ENCODE assay signal across 12 cellular contexts in genomic region chr6:35494161-35494563, GRCh38. TPM values are rescaled to one million over a fixed set of nuclear protein-coding genes. Genes with fewer than 3 reads are reported as not detected.
DNase-seq lines count a peak whose midpoint lies in the region; ATAC-seq, FAIRE-seq and TF ChIP-seq lines count a peak whose summit lies in the region.
"Had no signal": no experiment of that assay in that cellular context is flagged by ENCODE, and none has a peak within 500 bp of the region (broad histone marks: within the 10 kb centered on the region; RNA-seq: fewer than 3 reads in every experiment).

No MANE protein-coding gene starts in this region.

- TF ChIP-seq POLR2A in H54 (IDR thresholded peaks at IDR 0.05; ENCODE audit: low read depth, low read length) = no peak

- peak overlapping the region; percentile 24 for H3K9ac ChIP-seq in mesenchymal stem cell (ENCODE audit: low read length)
- no peak overlapping the region for H3K9ac ChIP-seq in Karpas-422 (ENCODE audit: low read length)

- H4K8ac ChIP-seq in mesenchymal stem cell (ENCODE audit: low read length) = no peak overlapping the region

- no peaks in the 10 kb centered on the region for H3K79me2 ChIP-seq in Karpas-422 (ENCODE audit: low read length)

- no peak overlapping the region for H3K23ac ChIP-seq in mesenchymal stem cell (ENCODE audit: low read length in 2 of 2)

- H3K36me3 ChIP-seq in mesenchymal stem cell (ENCODE audit: control insufficient read depth in 1 of 2, insufficient read depth in 2 of 2, low read depth in 1 of 2, low read length in 2 of 2) (peaks cover 0 to 12% of the 10 kb centered on the region in 2 experiments), urinary bladder (ENCODE audit: insufficient read depth) (no peaks in the 10 kb centered on the region), Karpas-422 (ENCODE audit: insufficient read depth, low read length) (no peaks in the 10 kb centered on the region)

- WGBS in mesenchymal stem cell = 14% methylated on average over 3 of the region's 4 CpGs
- 8% methylated on average over 4 of the region's 4 CpGs for WGBS in urinary bladder

- H3K27me3 ChIP-seq in mesenchymal stem cell (ENCODE audit: control insufficient read depth in 1 of 2, insufficient read depth in 1 of 2, low read length in 2 of 2) = no peaks in the 10 kb centered on the region
- no peaks in the 10 kb centered on the region for H3K27me3 ChIP-seq in Karpas-422 (ENCODE audit: low read length)

- FAIRE-seq in H54 (lab: Jason Lieb, UNC) = no peak
- FAIRE-seq: endometrium had no signal

- no peaks in the 10 kb centered on the region for H3K9me2 ChIP-seq in Karpas-422 (replicated peaks; ENCODE audit: insufficient read depth, low read length)

- in situ Hi-C loops in astrocyte of the cerebellum (cut with HindIII; ENCODE audit: low sequenced_read_pairs) = no loop called here

- H3K4me2 ChIP-seq in mesenchymal stem cell (ENCODE audit: low read length, poor library complexity, severe bottlenecking) (peak overlapping the region; percentile 52), Karpas-422 (ENCODE audit: low read depth, low read length, poor library complexity, severe bottlenecking) (no peak overlapping the region)

- H3K4me3 ChIP-seq in astrocyte of the cerebellum (ENCODE audit: low read depth, low read length) = peak overlapping the region; percentile 0
- peak overlapping the region in 1 of 2 experiments; percentile 40 for H3K4me3 ChIP-seq in mesenchymal stem cell (ENCODE audit: insufficient read depth in 1 of 2, low read depth in 1 of 2, low read length in 2 of 2)
- H3K4me3 ChIP-seq in urinary bladder (ENCODE audit: low read depth, low read length) = no peak overlapping the region
- H3K4me3 ChIP-seq in Karpas-422 (ENCODE audit: low read length) = no peak overlapping the region

- intact Hi-C loops in left ventricle myocardium superior (cut with micrococcal nuclease) = no loop called here
- intact Hi-C loops in Right ventricle myocardium inferior (cut with DNase I) = no loop called here

- peak; percentile 51 for DNase-seq in left ventricle myocardium superior
- DNase-seq in Right ventricle myocardium inferior (ENCODE audit: missing footprints) = no peak
- no peak for DNase-seq in astrocyte of the cerebellum (ENCODE audit: low read depth)
- DNase-seq in mesenchymal stem cell = peak; percentile 52
- no peak for DNase-seq in Karpas-422
- no peak for DNase-seq in H54 (ENCODE audit: insufficient read length, low spot score)
- DNase-seq: COR-L47; naive thymus-derived CD8-positive, alpha-beta T cell had no signal

- H3K27ac ChIP-seq in mesenchymal stem cell (ENCODE audit: low read length, poor library complexity, severe bottlenecking) = peak overlapping the region; percentile 3
- peak overlapping the region; percentile 51 for H3K27ac ChIP-seq in urinary bladder (ENCODE audit: low read depth)
- no peak overlapping the region for H3K27ac ChIP-seq in Karpas-422 (ENCODE audit: low read length)

- H2AFZ ChIP-seq in mesenchymal stem cell (ENCODE audit: low read depth, low read length) (no peak overlapping the region), Karpas-422 (ENCODE audit: low read length) (no peak overlapping the region)

- TF ChIP-seq CTCF in astrocyte of the cerebellum (IDR thresholded peaks at IDR 0.05; ENCODE audit: low read depth, low read length, missing control alignments) = no peak

- H2BK120ac ChIP-seq in mesenchymal stem cell (ENCODE audit: low read depth, low read length) = no peak overlapping the region

- H3K4me1 ChIP-seq in mesenchymal stem cell (ENCODE audit: control insufficient read depth, insufficient read depth, low read depth, low read length) = peaks cover 70% of the 10 kb centered on the region
- peaks cover 2% of the 10 kb centered on the region for H3K4me1 ChIP-seq in urinary bladder (ENCODE audit: insufficient read depth)
- H3K4me1 ChIP-seq in Karpas-422 (ENCODE audit: low read length) = peaks cover 3% of the 10 kb centered on the region; the same call in 1 of the 2 replicates

- 0 out of 2 replicates have a peak, but pooled peaks cover 4% of the 10 kb centered on the region for H4K20me1 ChIP-seq in Karpas-422 (ENCODE audit: insufficient read depth, low read depth, low read length)

- peak overlapping the region; percentile 14 for H2AK5ac ChIP-seq in mesenchymal stem cell (ENCODE audit: low read length, severe bottlenecking)

- no peaks in the 10 kb centered on the region for H3K9me3 ChIP-seq in mesenchymal stem cell (ENCODE audit: control insufficient read depth, low read length)
- H3K9me3 ChIP-seq in Karpas-422 (ENCODE audit: low read length) = no peaks in the 10 kb centered on the region

- no peak overlapping the region for H2BK5ac ChIP-seq in mesenchymal stem cell (ENCODE audit: low read depth, low read length, poor library complexity, severe bottlenecking)

- H3K79me1 ChIP-seq in mesenchymal stem cell (replicated peaks; ENCODE audit: low read length, poor library complexity, severe bottlenecking) = peaks cover 8% of the 10 kb centered on the region

- ATAC-seq in left ventricle myocardium superior (no peak), Right ventricle myocardium inferior (no peak), HG03378 (IDR thresholded peaks at IDR 0.05; ENCODE audit: unreplicated experiment) (no peak)
- ATAC-seq: naive thymus-derived CD8-positive, alpha-beta T cell had no signal

- no peak overlapping the region for H2BK15ac ChIP-seq in mesenchymal stem cell (ENCODE audit: low read depth, poor library complexity, severe bottlenecking)

- peak overlapping the region in 1 of 2 experiments; percentile 76 for H3K14ac ChIP-seq in mesenchymal stem cell (ENCODE audit: low read length in 2 of 2)

- H4K91ac ChIP-seq in mesenchymal stem cell (ENCODE audit: low read length) = peak overlapping the region; percentile 58

- H3K18ac ChIP-seq in mesenchymal stem cell (ENCODE audit: low read depth in 1 of 2, low read length in 2 of 2) = peak overlapping the region; percentile 9 to 40

- peak overlapping the region in 1 of 2 experiments; percentile 81 for H2BK12ac ChIP-seq in mesenchymal stem cell (ENCODE audit: low read length in 2 of 2)

- peak overlapping the region in 1 of 2 experiments; percentile 64 for H3K4ac ChIP-seq in mesenchymal stem cell (ENCODE audit: low read depth in 1 of 2, low read length in 2 of 2)

RNA-seq across cellular contexts. Expression of gene TEAD3, which starts 2.7 kb away (rescaled TPM):
- total RNA-seq in left ventricle myocardium superior (30.4 TPM), Right ventricle myocardium inferior (32.2 TPM), urinary bladder (14.0 TPM)
- 41.3 TPM for polyA plus RNA-seq in mesenchymal stem cell (2013, experiment 1 of 2)
- 39.0 TPM for polyA plus RNA-seq in mesenchymal stem cell (2013, experiment 2 of 2)
- 126 TPM for polyA plus RNA-seq in urinary bladder
- total RNA-seq in Karpas-422 (2014; rRNA removed; shearing (Covaris generic); ENCODE audit: low replicate concordance) = not detected in 2 replicates

RNA-seq across cellular contexts. Expression of gene TULP1, which starts 18.5 kb away (rescaled TPM):
- total RNA-seq in left ventricle myocardium superior (not detected), Right ventricle myocardium inferior (not detected), urinary bladder (1.3 TPM)
- polyA plus RNA-seq in mesenchymal stem cell (2013, experiment 1 of 2) = not detected
- polyA plus RNA-seq in mesenchymal stem cell (2013, experiment 2 of 2) = not detected
- 0.34 TPM for polyA plus RNA-seq in urinary bladder
- total RNA-seq in Karpas-422 (2014; rRNA removed; shearing (Covaris generic); ENCODE audit: low replicate concordance) = not detected in 2 replicates
- total RNA-seq: activated T-helper 1 cell treated with anti-CD3 and anti-CD28 coated beads, Interleukin-12 subunit alpha, Interleukin-12 subunit beta, Interleukin-2, Interleukin-4 antibody, amounts not matched to agents 30 ng/mL and 10 ng/mL and 1 ng/mL, durations not matched to agents 14 hours and 24 hours and 36 hours; naive thymus-derived CD8-positive, alpha-beta T cell had no signal
- polyA plus RNA-seq: naive thymus-derived CD8-positive, alpha-beta T cell had no signal

RNA-seq across cellular contexts. Expression of gene RPL10A, which starts 26.0 kb away (rescaled TPM):
- total RNA-seq in left ventricle myocardium superior (560 TPM), Right ventricle myocardium inferior (606 TPM), urinary bladder (2,015 TPM)
- polyA plus RNA-seq in mesenchymal stem cell (2013, experiment 1 of 2) = 1,727 TPM
- 1,711 TPM for polyA plus RNA-seq in mesenchymal stem cell (2013, experiment 2 of 2)
- 2,572 TPM for polyA plus RNA-seq in urinary bladder
- total RNA-seq in Karpas-422 (2014; rRNA removed; shearing (Covaris generic); ENCODE audit: low replicate concordance) = 3,423 and 3,839 TPM in 2 replicates

RNA-seq across cellular contexts. Expression of gene FANCE, which starts 42.0 kb away (rescaled TPM):
- total RNA-seq in left ventricle myocardium superior (3.8 TPM), Right ventricle myocardium inferior (4.1 TPM), urinary bladder (7.0 TPM)
- polyA plus RNA-seq in mesenchymal stem cell (2013, experiment 1 of 2) = 2.3 TPM
- polyA plus RNA-seq in mesenchymal stem cell (2013, experiment 2 of 2) = 2.3 TPM
- polyA plus RNA-seq in urinary bladder = 5.0 TPM
- total RNA-seq in Karpas-422 (2014; rRNA removed; shearing (Covaris generic); ENCODE audit: low replicate concordance) = 9.8 and 14.8 TPM in 2 replicates

Comparison
In these comparisons a context has a peak if more than half of its experiments do, and no peak if none do; other contexts are left out.
1. DNase-seq: peak in left ventricle myocardium superior (single experiment) and mesenchymal stem cell (single experiment); none in Right ventricle myocardium inferior (single experiment), astrocyte of the cerebellum (single experiment), Karpas-422 (single experiment) and H54 (single experiment).
2. RNA of gene TEAD3, which starts 2.7 kb away (total RNA-seq): 32.2 TPM in Right ventricle myocardium inferior (single experiment), 30.4 TPM in left ventricle myocardium superior (single experiment) and 14.0 TPM in urinary bladder (single experiment); not detected in Karpas-422; every median in the first group is over 10 times any median in the second.